ENCODE assay signal across 19 cellular contexts in the genomic region with DNA sequence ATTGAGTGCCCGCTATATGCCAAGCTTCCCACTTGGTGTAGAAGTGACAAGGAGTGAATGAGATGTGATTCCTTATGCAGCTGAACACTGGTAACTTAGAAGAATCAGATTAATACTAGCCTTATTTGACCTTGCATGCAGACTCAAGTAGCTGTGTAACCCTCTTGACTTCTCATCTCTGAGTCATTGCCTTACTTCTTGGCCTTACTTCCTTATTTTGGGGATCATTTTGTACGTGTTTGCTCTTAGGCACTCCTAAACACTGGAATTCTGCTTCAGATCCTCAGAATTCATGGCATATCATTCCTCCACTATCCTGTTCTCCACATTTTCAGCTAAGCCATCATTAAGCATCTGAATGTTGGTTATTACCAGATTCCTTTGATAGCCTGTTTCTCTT.
A peak's percentile ranks its signal among the peaks of the same experiment; 100 is the strongest.
DNase-seq lines count a peak whose midpoint lies in the region; ATAC-seq, FAIRE-seq and TF ChIP-seq lines count a peak whose summit lies in the region.
"Had no signal": no experiment of that assay in that cellular context is flagged by ENCODE, and none has a peak within 500 bp of the region (broad histone marks: within the 10 kb centered on the region; RNA-seq: fewer than 3 reads in every experiment).

No MANE protein-coding gene starts in this region.

- H3K27ac ChIP-seq in GM12878 (ENCODE audit: control insufficient read depth, insufficient read depth) = no peak overlapping the region
- H3K27ac ChIP-seq: dorsolateral prefrontal cortex, HL-60, KMS-11 had no signal

- H2AFZ ChIP-seq in GM12878 (ENCODE audit: control insufficient read depth, low read depth, low read length) = no peak overlapping the region

- H3K9me3 ChIP-seq in GM12878 (replicated peaks; ENCODE audit: control insufficient read depth, insufficient read depth, low read length) = no peaks in the 10 kb centered on the region

- RAD21 ChIA-PET in GM12878 (lab: Charles Lee; ENCODE audit: unreplicated experiment) = interaction anchor here (1.2 to 1.6 kb wide), 2 partner anchors 21 to 24 kb away, joined by 3 read pairs; no protein-coding TSS in a partner anchor

- H4K20me1 ChIP-seq in GM12878 (ENCODE audit: control insufficient read depth, insufficient read depth) = no peaks in the 10 kb centered on the region

- SMC1A ChIA-PET in GM12878 (lab: Charles Lee; ENCODE audit: uncharacterized antibody, unreplicated experiment) = interaction anchor here (0.8 to 2.9 kb wide), 4 partner anchors 16 to 136 kb away, joined by 3 to 13 read pairs (median 5); no protein-coding TSS in a partner anchor

- no peak overlapping the region for H3K4me3 ChIP-seq in GM12878
- H3K4me3 ChIP-seq: dorsolateral prefrontal cortex had no signal

- intact Hi-C loops in GM12878 (cut with micrococcal nuclease; ENCODE audit: unreplicated experiment) = no loop called here

- POLR2A ChIA-PET in GM12878 (lab: Charles Lee) = interaction anchor here (0.5 kb wide), 1 partner anchor 1436 kb away, joined by 3 read pairs; no protein-coding TSS in a partner anchor

- no peaks in the 10 kb centered on the region for H3K27me3 ChIP-seq in GM12878 (replicated peaks in 1 of 2; ENCODE audit: control insufficient read depth in 2 of 2, insufficient read depth in 2 of 2, low read length in 1 of 2)
- H3K27me3 ChIP-seq: dorsolateral prefrontal cortex had no signal

- WGBS in GM12878 (ENCODE audit: insufficient coverage, insufficient replicate concordance, low lambda C conversion rate, missing lambda C conversion rate) = 33% methylated on average over 2 of the region's 2 CpGs

- no peak for TF ChIP-seq CTCF in GM12878 (IDR thresholded peaks at IDR 0.05 in 2 of 3, conservative IDR thresholded peaks at IDR 0.05 in 1 of 3; ENCODE audit: control insufficient read depth in 2 of 3, extremely low read depth in 1 of 3, insufficient read depth in 1 of 3, low read depth in 3 of 3, low read length in 3 of 3)

- FAIRE-seq in GM12878 (lab: Jason Lieb, UNC) = no peak
- FAIRE-seq: G401.6 had no signal

- in situ Hi-C loops in GM12878 (cut with MboI) = no loop called here

- DNase-seq in SIG-M5 treated with dmso at 0.1 percent for 504 hours (lab: John Stamatoyannopoulos, UW; ENCODE audit: unreplicated experiment) (peak; percentile 16), SIG-M5 (lab: John Stamatoyannopoulos, UW) (no peak), M059J (ENCODE audit: low read depth) (peak; percentile 83), GM12878 (ENCODE audit: low read depth, low spot score) (no peak), renal cortical epithelial cell (ENCODE audit: low read depth) (peak; percentile 69), NCI-H2227 treated with DMSO at 0.1 percent for 48 hours (lab: John Stamatoyannopoulos, UW) (no peak)
- DNase-seq: activated CD4-positive, alpha-beta T cell treated with anti-CD3 and anti-CD28 coated beads, Interleukin-2, amount 10 ng/mL, durations not matched to agents 7 days and 5 days; activated naive CD4-positive, alpha-beta T cell treated with anti-CD3 and anti-CD28 coated beads, Interleukin-2, amount 50 U/mL, for 16 hours; CD8-positive, alpha-beta memory T cell; dorsolateral prefrontal cortex; NCI-H2081; NCI-H748 treated with DMSO at 0.1 percent for 48 hours; stimulated activated naive CD4-positive, alpha-beta T cell treated with Interleukin-2 at 50 U/mL for 16 hours; T-helper 9 cell had no signal

- H3K4me1 ChIP-seq in GM12878 (ENCODE audit: control insufficient read depth, insufficient read depth, low read length) = no peaks in the 10 kb centered on the region

- no peaks in the 10 kb centered on the region for H3K36me3 ChIP-seq in GM12878 (ENCODE audit: control insufficient read depth in 2 of 2, insufficient read depth in 2 of 2, low read length in 1 of 2)

- BruUV-seq in GM12878 (replicated peaks; lab: Mats Ljungman, UMichigan) = no TSS peak

- TF ChIP-seq EP300 in GM12878 (IDR thresholded peaks at IDR 0.05; ENCODE audit: borderline replicate concordance in 1 of 2, control insufficient read depth in 1 of 2, low read depth in 2 of 2, low read length in 2 of 2) = no peak

- no peaks in the 10 kb centered on the region for H3K79me2 ChIP-seq in GM12878 (ENCODE audit: control insufficient read depth, insufficient read depth, low read length)

- ATAC-seq in GM12878 (peak; percentile 50), HG02870 (IDR thresholded peaks at IDR 0.05; ENCODE audit: unreplicated experiment) (no peak)
- ATAC-seq in activated CD4-positive, CD25-positive, alpha-beta regulatory T cell treated with anti-CD3 and anti-CD28 coated beads, Interleukin-2, amount 50 U/mL, for 24 hours = no peak

- TF ChIP-seq POLR2A in GM12878 (IDR thresholded peaks at IDR 0.05; ENCODE audit: low read depth, low read length) = no peak

- no peak overlapping the region for H3K4me2 ChIP-seq in GM12878 (ENCODE audit: control insufficient read depth, insufficient read depth)
- H3K4me2 ChIP-seq: KMS-11 had no signal

- TF ChIP-seq RAD21 in GM12878 (IDR thresholded peaks at IDR 0.05; ENCODE audit: insufficient read depth, low read depth, low read length) = no peak

- CTCF ChIA-PET in GM12878 (lab: Yijun Ruan, JAX) = interaction anchor here (0.9 to 1.3 kb wide), 4 partner anchors 10 to 20 kb away, joined by 3 to 4 read pairs (median 4); no protein-coding TSS in a partner anchor

- no peak overlapping the region for H3K9ac ChIP-seq in GM12878 (ENCODE audit: control insufficient read depth, insufficient read depth, low read length)
- H3K9ac ChIP-seq: KMS-11 had no signal

TF ChIP-seq in GM12878, 131 proteins besides CTCF, POLR2A, EP300 and RAD21:
- TF ChIP-seq TCF12 (IDR thresholded peaks at IDR 0.05; ENCODE audit: low read depth, low read length) (no peak), IKZF2 (IDR thresholded peaks at IDR 0.05) (peak in 1 of 2 experiments; percentile 44; a peak in 2 of 4 replicates)

Comparison
In these comparisons a context has a peak if more than half of its experiments do, and no peak if none do; other contexts are left out.
1. DNase-seq: peak in SIG-M5 treated with dmso at 0.1 percent for 504 hours (single experiment), M059J (single experiment) and renal cortical epithelial cell (single experiment); none in SIG-M5 (single experiment), GM12878 (single experiment) and NCI-H2227 treated with DMSO at 0.1 percent for 48 hours (single experiment).